9 cellular contexts compared by ENCODE assay signal in the genomic region with DNA sequence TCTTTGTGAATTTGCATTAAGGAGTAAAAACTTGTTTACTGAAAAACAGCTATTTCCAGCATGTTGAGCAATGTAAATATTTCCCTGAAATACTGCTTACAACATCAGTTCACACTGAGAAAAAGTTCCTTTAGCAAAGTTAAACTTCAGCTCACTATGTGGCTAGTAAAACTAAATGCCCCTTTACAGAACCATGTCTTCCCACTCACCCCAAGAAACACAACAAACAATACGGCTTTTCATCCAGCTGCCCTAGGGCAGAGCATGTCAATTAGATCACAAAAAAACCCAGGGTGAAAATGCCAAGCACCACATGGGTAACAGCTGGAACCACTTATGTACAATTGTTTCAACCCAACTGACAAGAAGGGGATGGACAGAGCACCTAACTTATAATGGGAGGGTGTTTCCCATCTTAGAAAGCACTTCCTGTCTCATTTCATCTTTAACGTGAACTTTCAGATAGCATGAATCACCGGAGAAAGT. TPM values are rescaled to one million over a fixed set of nuclear protein-coding genes. Genes with fewer than 3 reads are reported as not detected.
DNase-seq lines count a peak whose midpoint lies in the region; ATAC-seq and TF ChIP-seq lines count a peak whose summit lies in the region.
"Had no signal": no experiment of that assay in that cellular context is flagged by ENCODE, and none has a peak within 500 bp of the region (broad histone marks: within the 10 kb centered on the region; RNA-seq: fewer than 3 reads in every experiment).

No MANE protein-coding gene starts in this region.

- peaks cover 0 to 82% (median 19%) of the 10 kb centered on the region in 3 donors for H3K4me1 ChIP-seq in gastroesophageal sphincter

- H3K4me3 ChIP-seq in gastroesophageal sphincter: peak overlapping the region; percentile 14 to 28

- ATAC-seq in GM19467 (IDR thresholded peaks at IDR 0.05; ENCODE audit: unreplicated experiment) (peak; percentile 63), HG03469 (IDR thresholded peaks at IDR 0.05; ENCODE audit: unreplicated experiment) (peak; percentile 69), gastroesophageal sphincter (no peak), GM19455 (IDR thresholded peaks at IDR 0.05; ENCODE audit: unreplicated experiment) (no peak)

- no peak for TF ChIP-seq CTCF in gastroesophageal sphincter (IDR thresholded peaks at IDR 0.05)

- peak; percentile 42 for DNase-seq in AG20443 (ENCODE audit: low spot score)
- no peak for DNase-seq in stimulated activated naive CD4-positive, alpha-beta T cell treated with Interleukin-2 at 50 U/mL for 16 hours (lab: John Stamatoyannopoulos, UW)
- no peak for DNase-seq in iPS-NIHi7 (ENCODE audit: extremely low spot score)
- DNase-seq in midbrain (lab: John Stamatoyannopoulos, UW): no peak
- DNase-seq: activated T-cell treated with anti-CD3 and anti-CD28 coated beads, Interleukin-2, amount 50 U/mL, for 4 hours had no signal

- TF ChIP-seq POLR2A in gastroesophageal sphincter (IDR thresholded peaks at IDR 0.05): no peak

- 18 to 24% methylated on average over 2 to 3 of the region's 3 CpGs for WGBS in gastroesophageal sphincter (ENCODE audit: low coverage in 1 of 2), 2 donors

- peaks cover 0 to 27% of the 10 kb centered on the region in 2 donors for H3K36me3 ChIP-seq in gastroesophageal sphincter

- no peaks in the 10 kb centered on the region for H3K27me3 ChIP-seq in gastroesophageal sphincter

- peak overlapping the region in 3 of 4 donors; percentile 96 to 100 (median 100) for H3K27ac ChIP-seq in gastroesophageal sphincter

- H3K9me3 ChIP-seq in gastroesophageal sphincter: no peaks in the 10 kb centered on the region

- no peak for TF ChIP-seq EP300 in gastroesophageal sphincter (IDR thresholded peaks at IDR 0.05)

RNA-seq across cellular contexts. Expression of a gene that starts 6.7 kb away (rescaled TPM):
- total RNA-seq in gastroesophageal sphincter: 100 to 1,000 TPM; 139 to 322 (median 244) TPM

Comparison
In these comparisons a context has a peak if more than half of its experiments do, and no peak if none do; other contexts are left out.
1. ATAC-seq: peak in GM19467 (single experiment) and HG03469 (single experiment); none in gastroesophageal sphincter (single experiment) and GM19455 (single experiment).